ENCODE assay signal across 16 cellular contexts in genomic region chr3:132220986-132221385, GRCh38.
DNase-seq lines count a peak whose midpoint lies in the region; TF ChIP-seq lines count a peak whose summit lies in the region.
"Had no signal": no experiment of that assay in that cellular context is flagged by ENCODE, and none has a peak within 500 bp of the region (broad histone marks: within the 10 kb centered on the region; RNA-seq: fewer than 3 reads in every experiment).

No MANE protein-coding gene starts in this region.

- intact Hi-C loops in thyroid gland (cut with DNase I), result no loop called here

- H4K20me1 ChIP-seq in MM.1S (ENCODE audit: insufficient read depth, low read length), result no peaks in the 10 kb centered on the region
- H4K20me1 ChIP-seq: BLaER1 treated with 17β-estradiol and CSF1 and Interleukin-3, amounts not matched to agents 10 nM and 100 nM had no signal

- H3K4me1 ChIP-seq in thyroid gland, result peaks cover 25 to 33% of the 10 kb centered on the region in 2 donors
- no peaks in the 10 kb centered on the region for H3K4me1 ChIP-seq in MM.1S (ENCODE audit: low read length)
- no peaks in the 10 kb centered on the region for H3K4me1 ChIP-seq in effector memory CD4-positive, alpha-beta T cell (ENCODE audit: control insufficient read depth, insufficient read depth, low read length, poor library complexity, severe bottlenecking)

- peak overlapping the region; percentile 21 to 55 (median 47) for H3K27ac ChIP-seq in thyroid gland
- H3K27ac ChIP-seq in MM.1S (ENCODE audit: low read length), result no peak overlapping the region
- H3K27ac ChIP-seq in effector memory CD4-positive, alpha-beta T cell (ENCODE audit: insufficient read depth, low read length, poor library complexity, severe bottlenecking), result no peak overlapping the region
- H3K27ac ChIP-seq: BLaER1 treated with 17β-estradiol and CSF1 and Interleukin-3, amounts not matched to agents 10 nM and 100 nM had no signal

- WGBS in thyroid gland, 2 donors, result 26 to 30% methylated on average over 4 of the region's 4 CpGs

- H3K9ac ChIP-seq in MM.1S (ENCODE audit: low read length), result no peak overlapping the region
- H3K9ac ChIP-seq: BLaER1 treated with 17β-estradiol and CSF1 and Interleukin-3, amounts not matched to agents 10 nM and 100 nM had no signal

- H3K9me2 ChIP-seq in MM.1S (replicated peaks; ENCODE audit: insufficient read depth, low read length), result no peaks in the 10 kb centered on the region

- H3K79me2 ChIP-seq in MM.1S (ENCODE audit: low read length), result no peaks in the 10 kb centered on the region

- no peak overlapping the region for H2AFZ ChIP-seq in MM.1S (ENCODE audit: low read length)

- H3K9me3 ChIP-seq in thyroid gland (no peaks in the 10 kb centered on the region), MM.1S (replicated peaks; ENCODE audit: insufficient read depth, low read length) (no peaks in the 10 kb centered on the region)
- no peaks in the 10 kb centered on the region for H3K9me3 ChIP-seq in effector memory CD4-positive, alpha-beta T cell (ENCODE audit: control insufficient read depth, low read length)
- H3K9me3 ChIP-seq: BLaER1 treated with 17β-estradiol and CSF1 and Interleukin-3, amounts not matched to agents 10 nM and 100 nM had no signal

- H3F3A ChIP-seq in MM.1S (ENCODE audit: insufficient read depth, low read length), result no peaks in the 10 kb centered on the region

- DNase-seq in NCI-H2171 treated with DMSO at 0.1 percent for 48 hours (lab: John Stamatoyannopoulos, UW) (peak; percentile 1), NCI-H2171 (lab: John Stamatoyannopoulos, UW) (no peak), NCI-H128 (lab: John Stamatoyannopoulos, UW; ENCODE audit: unreplicated experiment) (peak; percentile 77), RPMI8226 (peak; percentile 62), thyroid gland (peak; percentile 91 to 93), MM.1S (no peak), NCI-H2029 (lab: John Stamatoyannopoulos, UW) (no peak)
- DNase-seq in effector memory CD4-positive, alpha-beta T cell, result no peak
- DNase-seq: 8988T; CD4-positive, alpha-beta memory T cell; KG1; NCI-H1436; NCI-H187 treated with DMSO at 0.1 percent for 48 hours; NCI-H446; NCI-H526 had no signal

- H3K4me3 ChIP-seq in thyroid gland (replicated peaks in 1 of 3) (no peak overlapping the region), MM.1S (ENCODE audit: low read length) (no peak overlapping the region)
- H3K4me3 ChIP-seq in effector memory CD4-positive, alpha-beta T cell (ENCODE audit: insufficient read depth, low read depth, low read length, poor library complexity, severe bottlenecking), result no peak overlapping the region
- H3K4me3 ChIP-seq: BLaER1 treated with 17β-estradiol and CSF1 and Interleukin-3, amounts not matched to agents 10 nM and 100 nM had no signal

- H3K27me3 ChIP-seq in thyroid gland (no peaks in the 10 kb centered on the region), MM.1S (replicated peaks; ENCODE audit: insufficient read depth, low read length) (no peaks in the 10 kb centered on the region)
- no peaks in the 10 kb centered on the region for H3K27me3 ChIP-seq in effector memory CD4-positive, alpha-beta T cell (replicated peaks; ENCODE audit: control insufficient read depth, insufficient read depth, low read length, poor library complexity, severe bottlenecking)
- H3K27me3 ChIP-seq: BLaER1 treated with 17β-estradiol and CSF1 and Interleukin-3, amounts not matched to agents 10 nM and 100 nM had no signal

- no peak for TF ChIP-seq POLR2A in thyroid gland (IDR thresholded peaks at IDR 0.05)

- H3K36me3 ChIP-seq in thyroid gland (no peaks in the 10 kb centered on the region), MM.1S (replicated peaks; ENCODE audit: insufficient read depth, low read length) (no peaks in the 10 kb centered on the region)
- H3K36me3 ChIP-seq in effector memory CD4-positive, alpha-beta T cell (ENCODE audit: control insufficient read depth, insufficient read depth, low read length), result no peaks in the 10 kb centered on the region
- H3K36me3 ChIP-seq: BLaER1 treated with 17β-estradiol and CSF1 and Interleukin-3, amounts not matched to agents 10 nM and 100 nM had no signal

- H3K4me2 ChIP-seq in MM.1S (ENCODE audit: low read depth, low read length), result no peak overlapping the region
- H3K4me2 ChIP-seq: BLaER1 treated with 17β-estradiol and CSF1 and Interleukin-3, amounts not matched to agents 10 nM and 100 nM had no signal

- no peak for TF ChIP-seq CTCF in thyroid gland (IDR thresholded peaks at IDR 0.05)
- no peak for TF ChIP-seq CTCF in MM.1S (IDR thresholded peaks at IDR 0.05; ENCODE audit: low read length)

Comparison
In these comparisons a context has a peak if more than half of its experiments do, and no peak if none do; other contexts are left out.
1. DNase-seq: peak in NCI-H2171 treated with DMSO at 0.1 percent for 48 hours (single experiment), NCI-H128 (single experiment), RPMI8226 (single experiment) and thyroid gland (2 of 2); none in NCI-H2171 (single experiment), MM.1S (single experiment), NCI-H2029 (single experiment) and effector memory CD4-positive, alpha-beta T cell (0 of 3).
2. H3K27ac ChIP-seq: peak in thyroid gland (3 of 3); none in MM.1S (single experiment) and effector memory CD4-positive, alpha-beta T cell (single experiment).